In the genomic region with DNA sequence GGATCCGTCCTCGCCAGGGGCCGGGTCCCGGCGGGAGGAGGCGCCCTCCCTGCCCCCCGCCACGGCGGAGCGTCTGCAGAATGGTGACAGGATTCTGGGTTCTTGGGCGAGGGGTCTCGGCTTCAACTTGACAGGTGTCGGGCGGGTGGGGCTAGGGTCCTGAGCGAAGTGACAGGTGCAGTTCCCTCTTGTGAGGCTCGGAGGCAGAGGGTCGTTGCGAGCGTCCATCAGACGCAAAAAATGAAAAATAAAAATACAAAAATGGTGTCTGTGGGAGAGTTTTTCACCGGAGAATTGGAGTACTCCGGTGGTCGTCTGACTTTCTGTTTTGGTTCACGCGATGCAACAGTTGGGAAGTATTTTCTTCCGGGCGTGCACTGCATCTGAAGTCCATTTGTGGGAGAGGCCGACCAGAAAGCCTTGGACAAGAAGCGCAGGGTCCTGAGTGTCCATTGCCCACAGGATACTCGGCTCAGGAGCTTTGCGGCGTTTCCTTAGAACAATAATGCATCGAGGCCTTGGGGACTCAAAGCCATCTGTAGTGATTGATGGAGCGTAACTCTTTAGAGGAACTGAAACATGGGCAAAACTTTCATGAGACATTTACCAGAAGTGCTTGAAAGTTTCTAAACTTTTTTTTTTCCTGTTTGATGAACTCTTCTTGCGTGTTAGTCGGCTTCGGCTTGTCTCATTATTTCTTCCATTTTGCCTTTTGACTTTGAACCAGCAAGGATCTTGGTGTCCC, we compare ENCODE assay signal across 8 cellular contexts. TPM values are rescaled to one million over a fixed set of nuclear protein-coding genes. Genes with fewer than 3 reads are reported as not detected.
DNase-seq lines count a peak whose midpoint lies in the region; ATAC-seq, FAIRE-seq and TF ChIP-seq lines count a peak whose summit lies in the region.

No MANE protein-coding gene starts in this region.

- no peak for FAIRE-seq in RCC 7860 (lab: Jason Lieb, UNC)

- peaks cover 0 to 8% of the 10 kb centered on the region in 2 donors for H3K4me1 ChIP-seq in breast epithelium
- H3K4me1 ChIP-seq in iPS-20b (ENCODE audit: insufficient read depth, low read length), result no peaks in the 10 kb centered on the region; the same call in 1 of the 2 replicates
- H3K4me1 ChIP-seq in skeletal muscle tissue (ENCODE audit: control insufficient read depth in 3 of 3, insufficient read depth in 3 of 3, low read length in 3 of 3), result peaks cover 2 to 18% (median 4%) of the 10 kb centered on the region in 3 donors

- H3K36me3 ChIP-seq in breast epithelium (no peaks in the 10 kb centered on the region), iPS-20b (ENCODE audit: insufficient read depth, low read depth, low read length) (no peaks in the 10 kb centered on the region), skeletal muscle tissue (ENCODE audit: control insufficient read depth in 3 of 3, insufficient read depth in 3 of 3, low read length in 3 of 3) (peaks cover 0 to under 1% (median 0%) of the 10 kb centered on the region in 3 donors), WERI-Rb-1 (no peaks in the 10 kb centered on the region)

- no peaks in the 10 kb centered on the region for H3K27me3 ChIP-seq in breast epithelium
- H3K27me3 ChIP-seq in iPS-20b (ENCODE audit: insufficient read depth, low read length), result no peaks in the 10 kb centered on the region
- H3K27me3 ChIP-seq in skeletal muscle tissue (ENCODE audit: control insufficient read depth in 3 of 3, insufficient read depth in 3 of 3, low read length in 3 of 3), result no peaks in the 10 kb centered on the region
- no peaks in the 10 kb centered on the region for H3K27me3 ChIP-seq in WERI-Rb-1 (ENCODE audit: insufficient read depth, low read depth, severe bottlenecking)

- peak; percentile 64 for DNase-seq in EL
- peak; percentile 27 for DNase-seq in RCC 7860 (ENCODE audit: low spot score)
- DNase-seq in breast epithelium (ENCODE audit: low spot score in 2 of 2), result peak in 1 of 2 donors; percentile 32
- no peak for DNase-seq in WERI-Rb-1

- peak overlapping the region; percentile 73 to 88 (median 84) for H3K4me3 ChIP-seq in breast epithelium
- H3K4me3 ChIP-seq in iPS-20b (ENCODE audit: low read length), result peak overlapping the region; percentile 91
- H3K4me3 ChIP-seq in skeletal muscle tissue (ENCODE audit: low read length in 3 of 3), result peak overlapping the region; percentile 85 to 93 (median 87)
- H3K4me3 ChIP-seq in WERI-Rb-1 (ENCODE audit: low read depth, low read length), result no peak overlapping the region

- TF ChIP-seq CTCF in breast epithelium (IDR thresholded peaks at IDR 0.05), result no peak
- TF ChIP-seq CTCF in WERI-Rb-1 (IDR thresholded peaks at IDR 0.05; ENCODE audit: low read depth, low read length), result no peak

- peak; percentile 59 for ATAC-seq in HG03135 (IDR thresholded peaks at IDR 0.05; ENCODE audit: unreplicated experiment)

- H3K9me3 ChIP-seq in breast epithelium (no peaks in the 10 kb centered on the region), iPS-20b (ENCODE audit: insufficient read depth, low read depth, low read length) (no peaks in the 10 kb centered on the region), skeletal muscle tissue (ENCODE audit: control insufficient read depth in 3 of 3, low read length in 3 of 3) (no peaks in the 10 kb centered on the region), WERI-Rb-1 (ENCODE audit: severe bottlenecking) (no peaks in the 10 kb centered on the region)

- intact Hi-C loops in breast epithelium (cut with DNase I; ENCODE audit: low total_unique reads), result loop anchor here (10.0 kb wide), 1 partner anchor 160 kb away; no protein-coding TSS in a partner anchor

- H3K9ac ChIP-seq in iPS-20b (ENCODE audit: low read depth, low read length), result peak overlapping the region; percentile 98; the same call in 1 of the 2 replicates
- peak overlapping the region; percentile 79 to 99 (median 90) for H3K9ac ChIP-seq in skeletal muscle tissue (ENCODE audit: low read depth in 1 of 3, low read length in 3 of 3)

- peak overlapping the region; percentile 98 to 99 for H3K27ac ChIP-seq in breast epithelium
- no peak overlapping the region for H3K27ac ChIP-seq in iPS-20b (ENCODE audit: low read length)
- peak overlapping the region; percentile 96 for H3K27ac ChIP-seq in skeletal muscle tissue (ENCODE audit: low read depth, low read length)
- H3K27ac ChIP-seq in WERI-Rb-1, result no peak overlapping the region

- TF ChIP-seq POLR2A in GM19193 (IDR thresholded peaks at IDR 0.05; ENCODE audit: extremely low read depth, insufficient read depth, insufficient read length) (peak; percentile 77), breast epithelium (IDR thresholded peaks at IDR 0.05) (no peak)

RNA-seq across cellular contexts. Expression of gene RB1, which starts 0.8 kb away (rescaled TPM):
- total RNA-seq in breast epithelium, result 10 to 100 TPM; 24.0 to 45.2 (median 43.6) TPM
- total RNA-seq in skeletal muscle tissue, result 39.7 TPM

Comparison
In these comparisons a context has a peak if more than half of its experiments do, and no peak if none do; other contexts are left out.
1. H3K27ac ChIP-seq: peak in breast epithelium (2 of 2) and skeletal muscle tissue (single experiment); none in iPS-20b (single experiment) and WERI-Rb-1 (single experiment).